Comparison of ENCODE assay signal across 8 cellular contexts in the genomic region with DNA sequence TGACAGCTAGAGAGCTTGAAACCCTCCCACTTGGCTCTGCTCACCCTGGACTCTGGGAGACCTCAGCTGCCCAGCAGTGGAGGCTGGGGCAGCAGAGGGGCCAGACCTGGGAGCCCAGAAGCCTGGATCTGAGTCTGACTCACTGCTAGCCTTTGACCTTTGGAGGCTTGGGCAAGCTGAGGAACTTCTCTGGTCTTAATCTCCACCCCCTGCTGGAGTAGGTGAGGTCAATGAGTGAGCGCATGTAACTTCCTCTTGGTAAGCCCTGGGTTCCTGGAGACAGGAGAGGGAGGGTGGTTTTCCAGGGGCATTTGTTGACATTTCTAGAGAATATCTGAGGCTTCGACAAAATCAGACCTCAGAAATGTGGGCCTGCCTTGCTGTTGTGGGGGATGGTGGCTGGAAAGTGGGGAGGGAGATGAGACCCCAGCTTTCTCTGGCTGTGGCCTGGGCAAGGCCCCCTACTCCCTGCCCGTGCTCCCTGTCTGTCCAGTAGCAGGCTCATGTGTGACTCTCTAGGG.
A peak's percentile ranks its signal among the peaks of the same experiment; 100 is the strongest.
DNase-seq lines count a peak whose midpoint lies in the region; ATAC-seq and TF ChIP-seq lines count a peak whose summit lies in the region.

No MANE protein-coding gene starts in this region.

- peak; percentile 5 for ATAC-seq in T-helper 17 cell
- peak; percentile 88 for ATAC-seq in upper lobe of right lung

- H3K4me1 ChIP-seq in upper lobe of right lung: peaks cover 10% of the 10 kb centered on the region

- H3K27ac Mint-ChIP-seq in activated naive CD4-positive, alpha-beta T cell treated with anti-CD3 and anti-CD28 coated beads, Interleukin-2, amount 10 ng/mL, durations not matched to agents 7 days and 5 days: peak overlapping the region; percentile 84
- peak overlapping the region; percentile 95 for H3K27ac Mint-ChIP-seq in T-helper 17 cell

- intact Hi-C loops in upper lobe of right lung (cut with DNase I): no loop called here

- H3K9me3 Mint-ChIP-seq in activated naive CD4-positive, alpha-beta T cell treated with anti-CD3 and anti-CD28 coated beads, Interleukin-2, amount 10 ng/mL, durations not matched to agents 7 days and 5 days: peaks cover 3% of the 10 kb centered on the region

- DNase-seq in activated naive CD4-positive, alpha-beta T cell treated with anti-CD3 and anti-CD28 coated beads, Interleukin-2, amount 10 ng/mL, durations not matched to agents 7 days and 5 days: no peak
- no peak for DNase-seq in activated naive CD4-positive, alpha-beta T cell treated with anti-CD3 and anti-CD28 coated beads, Interleukin-2, amount 50 U/mL, for 16 hours
- DNase-seq in T-helper 17 cell (no peak), foreskin fibroblast (peak; percentile 95 to 96), upper lobe of right lung (no peak), NCI-H510A treated with DMSO at 0.1 percent for 48 hours (lab: John Stamatoyannopoulos, UW) (no peak), NCI-H1417 treated with DMSO at 0.1 percent for 48 hours (lab: John Stamatoyannopoulos, UW) (no peak)
- no peak for DNase-seq in stimulated activated CD4-positive, alpha-beta T cell treated with anti-CD3 and anti-CD28 coated beads, Interleukin-12 subunit alpha, Interleukin-12 subunit beta, amount 100 ng/mL, for 4 hours

- no peaks in the 10 kb centered on the region for H3K36me3 Mint-ChIP-seq in activated naive CD4-positive, alpha-beta T cell treated with anti-CD3 and anti-CD28 coated beads, Interleukin-2, amount 10 ng/mL, durations not matched to agents 7 days and 5 days
- no peaks in the 10 kb centered on the region for H3K36me3 Mint-ChIP-seq in T-helper 17 cell (ENCODE audit: low read depth)

- H3K27me3 Mint-ChIP-seq in activated naive CD4-positive, alpha-beta T cell treated with anti-CD3 and anti-CD28 coated beads, Interleukin-2, amount 10 ng/mL, durations not matched to agents 7 days and 5 days: peaks cover 3% of the 10 kb centered on the region
- no peaks in the 10 kb centered on the region for H3K27me3 Mint-ChIP-seq in T-helper 17 cell

- CTCF ChIA-PET in activated naive CD4-positive, alpha-beta T cell treated with anti-CD3 and anti-CD28 coated beads, Interleukin-2, amount 10 ng/mL, durations not matched to agents 7 days and 5 days (lab: Charles Lee): interaction anchor here (0.7 to 1.4 kb wide), 4 partner anchors 32 to 75 kb away, joined by 3 to 6 read pairs (median 4); no protein-coding TSS in a partner anchor

- no peak for TF ChIP-seq CTCF in foreskin fibroblast (IDR thresholded peaks at IDR 0.05; ENCODE audit: low read depth, low read length)
- no peak for TF ChIP-seq CTCF in upper lobe of right lung (IDR thresholded peaks at IDR 0.05)

- H3K36me3 ChIP-seq in upper lobe of right lung: no peaks in the 10 kb centered on the region

- peaks cover 44% of the 10 kb centered on the region for H3K4me1 Mint-ChIP-seq in activated naive CD4-positive, alpha-beta T cell treated with anti-CD3 and anti-CD28 coated beads, Interleukin-2, amount 10 ng/mL, durations not matched to agents 7 days and 5 days
- peaks cover 25% of the 10 kb centered on the region for H3K4me1 Mint-ChIP-seq in T-helper 17 cell

- no peaks in the 10 kb centered on the region for H3K27me3 ChIP-seq in upper lobe of right lung

- H3K27ac ChIP-seq in upper lobe of right lung: no peak overlapping the region

- no peaks in the 10 kb centered on the region for H3K9me3 ChIP-seq in T-helper 17 cell (ENCODE audit: control insufficient read depth, low read length, poor library complexity, severe bottlenecking)
- H3K9me3 ChIP-seq in upper lobe of right lung: no peaks in the 10 kb centered on the region

- H3K4me3 ChIP-seq in foreskin fibroblast (ENCODE audit: low read depth in 1 of 2, low read length in 2 of 2) (no peak overlapping the region), upper lobe of right lung (no peak overlapping the region)

- H3K4me3 Mint-ChIP-seq in activated naive CD4-positive, alpha-beta T cell treated with anti-CD3 and anti-CD28 coated beads, Interleukin-2, amount 10 ng/mL, durations not matched to agents 7 days and 5 days: no peak overlapping the region
- peak overlapping the region; percentile 77 for H3K4me3 Mint-ChIP-seq in T-helper 17 cell

Comparison
In these comparisons a context has a peak if more than half of its experiments do, and no peak if none do; other contexts are left out.
1. DNase-seq: peak in foreskin fibroblast (2 of 2); none in activated naive CD4-positive, alpha-beta T cell treated with anti-CD3 and anti-CD28 coated beads, Interleukin-2, amount 10 ng/mL, durations not matched to agents 7 days and 5 days (single experiment), activated naive CD4-positive, alpha-beta T cell treated with anti-CD3 and anti-CD28 coated beads, Interleukin-2, amount 50 U/mL, for 16 hours (single experiment), T-helper 17 cell (0 of 3), upper lobe of right lung (single experiment), NCI-H510A treated with DMSO at 0.1 percent for 48 hours (single experiment), NCI-H1417 treated with DMSO at 0.1 percent for 48 hours (single experiment) and stimulated activated CD4-positive, alpha-beta T cell treated with anti-CD3 and anti-CD28 coated beads, Interleukin-12 subunit alpha, Interleukin-12 subunit beta, amount 100 ng/mL, for 4 hours (single experiment).